22 cellular contexts compared by ENCODE assay signal in genomic region chr10:24971374-24971773, GRCh38. TPM values are rescaled to one million over a fixed set of nuclear protein-coding genes. Genes with fewer than 3 reads are reported as not detected.
"Had no signal": no experiment of that assay in that cellular context is flagged by ENCODE, and none has a peak within 500 bp of the region (broad histone marks: within the 10 kb centered on the region; RNA-seq: fewer than 3 reads in every experiment).

No MANE protein-coding gene starts in this region.

- H3K27ac ChIP-seq: coronary artery, heart right ventricle, left lung, neural progenitor cell, pancreas, right lobe of liver, spleen, tibial artery, upper lobe of left lung, uterus had no signal

- ATAC-seq: left lung; natural killer cell treated with Interleukin-12 subunit alpha and Interleukin-12 subunit beta and Interleukin-15 and Interleukin-18, amount 100 ng/mL, for 72 hours; pancreas; right lobe of liver; stimulated activated memory B cell treated with anti-CD40 and anti-IgM and Interleukin-4, amounts not matched to agents 10 μg/mL and 1 μg/mL and 100 μg/mL, for 72 hours had no signal

- H3K27me3 ChIP-seq: heart right ventricle, left lung, neural progenitor cell, pancreas, right lobe of liver, spleen, tibial artery, upper lobe of left lung, uterus had no signal

- H3K9me3 ChIP-seq: heart right ventricle, left lung, pancreas, right lobe of liver, spleen, tibial artery, upper lobe of left lung, uterus had no signal

- H3K4me1 ChIP-seq: left lung, pancreas, spleen, upper lobe of left lung, uterus had no signal

- H3K4me2 ChIP-seq: neural progenitor cell had no signal

- DNase-seq: effector CD8-positive, alpha-beta T cell; heart right ventricle; hypothalamus; left lung; mesenchymal stem cell; midbrain; occipital lobe; pancreas; right lobe of liver; spleen; stimulated activated CD4-positive, alpha-beta T cell treated with anti-CD3 and anti-CD28 coated beads, Interleukin-15, amount 100 ng/mL, for 24 hours; stimulated activated CD4-positive, alpha-beta T cell treated with anti-CD3 and anti-CD28 coated beads, Interleukin-1b, Interleukin-23, amount 100 ng/mL, for 48 hours; stimulated activated CD4-positive, alpha-beta T cell treated with anti-CD3 and anti-CD28 coated beads, Interleukin-4, amount 100 ng/mL, for 24 hours; tibial artery; upper lobe of left lung; uterus had no signal

- H3K9ac ChIP-seq: neural progenitor cell had no signal

- H2AFZ ChIP-seq: neural progenitor cell had no signal

- H3K4me3 ChIP-seq: coronary artery, heart right ventricle, left lung, lung, neural progenitor cell, pancreas, right lobe of liver, spleen, tibial artery, upper lobe of left lung, uterus had no signal

- H3K36me3 ChIP-seq: heart right ventricle, left lung, neural progenitor cell, pancreas, right lobe of liver, spleen, tibial artery, upper lobe of left lung, uterus had no signal

RNA-seq across cellular contexts. Expression of gene ENKUR, which starts 44.6 kb away (rescaled TPM):
- total RNA-seq: glomerular endothelial cell; heart right ventricle; natural killer cell treated with Interleukin-12 subunit alpha and Interleukin-12 subunit beta and Interleukin-15 and Interleukin-18, amount 100 ng/mL, for 72 hours had no signal
